ENCODE assay signal across 12 cellular contexts in the genomic region with DNA sequence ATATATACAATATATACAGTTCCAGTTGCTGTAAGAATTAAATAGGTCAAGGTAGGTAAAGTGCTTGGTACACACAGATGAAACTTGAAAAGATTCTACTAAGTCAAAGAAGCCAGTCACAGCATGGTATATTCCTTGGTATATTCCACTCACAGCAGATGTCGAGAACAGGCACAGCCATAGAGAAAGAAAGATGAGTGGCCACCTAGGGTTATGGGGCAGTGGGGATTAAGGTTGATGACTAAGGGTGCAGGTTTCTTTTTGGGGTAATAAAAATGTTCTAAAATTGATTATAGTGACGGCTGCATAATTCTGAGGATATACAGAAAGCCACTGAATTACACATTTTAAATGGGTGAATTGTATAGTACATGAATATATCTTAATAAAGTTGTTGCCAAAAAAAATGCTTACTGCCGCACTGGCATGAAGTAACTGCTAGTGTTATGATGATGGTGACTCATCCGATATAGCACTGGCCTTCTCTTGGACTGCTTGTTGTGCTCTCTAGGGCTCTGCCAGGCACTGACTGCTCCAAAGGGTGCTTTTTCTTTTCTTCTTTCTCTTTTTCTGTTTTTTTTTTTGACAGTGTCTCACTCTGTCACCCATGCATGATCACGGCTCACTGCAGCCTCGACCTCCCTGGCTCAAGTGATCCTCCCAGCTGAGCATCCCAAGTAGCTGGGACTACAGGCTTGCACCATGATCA. TPM values are rescaled to one million over a fixed set of nuclear protein-coding genes. Genes with fewer than 3 reads are reported as not detected.
A peak's percentile ranks its signal among the peaks of the same experiment; 100 is the strongest.
DNase-seq lines count a peak whose midpoint lies in the region; ATAC-seq and TF ChIP-seq lines count a peak whose summit lies in the region.
"Had no signal": no experiment of that assay in that cellular context is flagged by ENCODE, and none has a peak within 500 bp of the region (broad histone marks: within the 10 kb centered on the region; RNA-seq: fewer than 3 reads in every experiment).

No MANE protein-coding gene starts in this region.

- H3K79me2 ChIP-seq in HCT116 (ENCODE audit: insufficient read depth, low read length) = no peaks in the 10 kb centered on the region

- no peaks in the 10 kb centered on the region for H4K20me1 ChIP-seq in HCT116 (ENCODE audit: insufficient read depth)

- H3K27ac ChIP-seq in HCT116 (ENCODE audit: low read depth, low read length) (no peak overlapping the region), adrenal gland (no peak overlapping the region), thyroid gland (peak overlapping the region in 1 of 3 donors; percentile 51)

- H3K4me1 ChIP-seq in HCT116 (ENCODE audit: control insufficient read depth in 1 of 2, insufficient read depth in 2 of 2, low read length in 2 of 2) (peaks cover 5 to 15% of the 10 kb centered on the region in 2 experiments; a peak in 3 of 4 replicates), adrenal gland (replicated peaks in 1 of 2) (peaks cover 0 to 4% of the 10 kb centered on the region in 2 donors), thyroid gland (peaks cover 0 to 12% of the 10 kb centered on the region in 2 donors)

- TF ChIP-seq CTCF in HCT116 (IDR thresholded peaks at IDR 0.05 in 2 of 3, conservative IDR thresholded peaks at IDR 0.05 in 1 of 3; ENCODE audit: borderline replicate concordance in 1 of 3, insufficient read depth in 1 of 3, low read depth in 2 of 3, low read length in 2 of 3) (no peak), adrenal gland (IDR thresholded peaks at IDR 0.05) (no peak), thyroid gland (IDR thresholded peaks at IDR 0.05) (no peak)

- peak; percentile 80 for ATAC-seq in HCT116
- no peak for ATAC-seq in HG03175 (IDR thresholded peaks at IDR 0.05; ENCODE audit: unreplicated experiment)

- no peak for TF ChIP-seq RAD21 in HCT116 (IDR thresholded peaks at IDR 0.05; ENCODE audit: low read depth)

- 0 out of 4 replicates have a peak, but pooled peaks cover 2 to 5% of the 10 kb centered on the region in 2 experiments for H3K36me3 ChIP-seq in HCT116 (ENCODE audit: control insufficient read depth in 1 of 2, insufficient read depth in 2 of 2, low read length in 2 of 2)
- H3K36me3 ChIP-seq in adrenal gland (replicated peaks in 1 of 2) = peaks cover 0 to 14% of the 10 kb centered on the region in 2 donors
- H3K36me3 ChIP-seq in thyroid gland = peaks cover 14 to 16% of the 10 kb centered on the region in 2 donors

- BruUV-seq in HCT116 (replicated peaks; lab: Mats Ljungman, UMichigan) = no TSS peak

- H3K9me2 ChIP-seq in HCT116 (ENCODE audit: insufficient read depth) = no peaks in the 10 kb centered on the region

- RAD21 ChIA-PET in HCT116 (lab: Charles Lee; ENCODE audit: low non-redundant PET in 1 of 2, low total read pairs in 2 of 2, uncharacterized antibody in 2 of 2, unreplicated experiment in 2 of 2) = no interaction called here

- POLR2A ChIA-PET in HCT116 (lab: Charles Lee) = no interaction called here

- no peak overlapping the region for H2AFZ ChIP-seq in HCT116 (ENCODE audit: low read depth, low read length, poor library complexity, severe bottlenecking)

- no peaks in the 10 kb centered on the region for H3K9me3 ChIP-seq in HCT116 (ENCODE audit: control insufficient read depth in 1 of 2, insufficient read depth in 1 of 2, low read depth in 1 of 2, low read length in 2 of 2)
- H3K9me3 ChIP-seq in adrenal gland (replicated peaks in 1 of 3) = no peaks in the 10 kb centered on the region
- no peaks in the 10 kb centered on the region for H3K9me3 ChIP-seq in thyroid gland

- no peaks in the 10 kb centered on the region for H3K27me3 ChIP-seq in HCT116 (ENCODE audit: insufficient read depth, low read length)
- no peaks in the 10 kb centered on the region for H3K27me3 ChIP-seq in adrenal gland
- no peaks in the 10 kb centered on the region for H3K27me3 ChIP-seq in thyroid gland

- intact Hi-C loops in HCT116 (cut with micrococcal nuclease) = no loop called here
- intact Hi-C loops in adrenal gland (cut with DNase I) = no loop called here
- intact Hi-C loops in thyroid gland (cut with DNase I) = no loop called here

- 47 to 56% (median 50%) methylated on average over 6 of the region's 6 CpGs for WGBS in adrenal gland, 4 donors
- WGBS in thyroid gland, 2 donors = 62 to 71% methylated on average over 6 of the region's 6 CpGs

- CTCF ChIA-PET in HCT116 (lab: Charles Lee) = no interaction called here

- no peak for DNase-seq in HCT116 (ENCODE audit: low read depth, low spot score)
- DNase-seq in adrenal gland = peak in 6 of 7 donors; percentile 48 to 70 (median 52)
- peak; percentile 73 for DNase-seq in hepatic stellate cell (ENCODE audit: low spot score)
- peak; percentile 50 to 51 for DNase-seq in thyroid gland
- DNase-seq in NCI-H2081 (lab: John Stamatoyannopoulos, UW) = no peak
- no peak for DNase-seq in NCI-H1694 treated with DMSO at 0.1 percent for 48 hours (lab: John Stamatoyannopoulos, UW)
- DNase-seq: activated CD8-positive, alpha-beta memory T cell treated with anti-CD3 and anti-CD28 coated beads, Interleukin-2, amount 50 U/mL, for 4 hours; GDM1; H9; NCI-H1417; NCI-H82 had no signal

- H3K4me2 ChIP-seq in HCT116 (ENCODE audit: low read length) = peak overlapping the region; percentile 44

- H3K4me3 ChIP-seq in HCT116 (replicated peaks in 1 of 2; ENCODE audit: low read depth in 1 of 2, low read length in 2 of 2) (no peak overlapping the region), adrenal gland (no peak overlapping the region), thyroid gland (replicated peaks in 1 of 3) (no peak overlapping the region)

- no peak for TF ChIP-seq POLR2A in HCT116 (IDR thresholded peaks at IDR 0.05; ENCODE audit: borderline replicate concordance, extremely low read depth, insufficient read depth, insufficient read length)
- no peak for TF ChIP-seq POLR2A in adrenal gland (IDR thresholded peaks at IDR 0.05)
- TF ChIP-seq POLR2A in thyroid gland (IDR thresholded peaks at IDR 0.05) = no peak

- no peak overlapping the region for H3K9ac ChIP-seq in HCT116 (ENCODE audit: low read length)

TF ChIP-seq in HCT116, 20 proteins besides CTCF, POLR2A, EP300 and RAD21:
- TF ChIP-seq POLR2AphosphoS5 (IDR thresholded peaks at IDR 0.05; ENCODE audit: low read depth, low read length) (no peak), EZH2phosphoT487 (IDR thresholded peaks at IDR 0.05; ENCODE audit: borderline replicate concordance) (no peak), FOSL1 (IDR thresholded peaks at IDR 0.05; ENCODE audit: low read depth) (0 out of 2 replicates have a peak, but pooled peaks have one; percentile 23), EGR1 (IDR thresholded peaks at IDR 0.05; ENCODE audit: low read depth) (no peak), TCF7L2 (IDR thresholded peaks at IDR 0.05; ENCODE audit: borderline replicate concordance, extremely low read depth, insufficient read depth, insufficient read length) (no peak), ZFX (IDR thresholded peaks at IDR 0.05) (no peak), CBX3 (IDR thresholded peaks at IDR 0.05; ENCODE audit: low read depth) (no peak)
- TF ChIP-seq, protein P1, sequence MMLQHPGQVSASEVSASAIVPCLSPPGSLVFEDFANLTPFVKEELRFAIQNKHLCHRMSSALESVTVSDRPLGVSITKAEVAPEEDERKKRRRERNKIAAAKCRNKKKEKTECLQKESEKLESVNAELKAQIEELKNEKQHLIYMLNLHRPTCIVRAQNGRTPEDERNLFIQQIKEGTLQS (IDR thresholded peaks at IDR 0.05) = no peak
- TF ChIP-seq, protein P2, sequence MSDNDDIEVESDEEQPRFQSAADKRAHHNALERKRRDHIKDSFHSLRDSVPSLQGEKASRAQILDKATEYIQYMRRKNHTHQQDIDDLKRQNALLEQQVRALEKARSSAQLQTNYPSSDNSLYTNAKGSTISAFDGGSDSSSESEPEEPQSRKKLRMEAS (IDR thresholded peaks at IDR 0.05) = no peak

RNA-seq across cellular contexts. Expression of a gene that starts 23.5 kb away (rescaled TPM):
- total RNA-seq in HCT116 (2021; ENCODE audit: unreplicated experiment) (9.8 TPM), adrenal gland (10 to 100 TPM in 6 of 8 donors, 1 to 10 TPM in 2; 1.9 to 21.9 (median 12.6) TPM), thyroid gland (10 to 100 TPM; 12.9 to 20.9 (median 18.3) TPM)
- polyA plus RNA-seq in HCT116 (2012) = 8.4 and 9.6 TPM in 2 replicates
- 10 to 100 TPM in 1 of 3 donors, 1 to 10 TPM in 2; 1.5 to 14.3 (median 6.3) TPM for polyA plus RNA-seq in adrenal gland

RNA-seq across cellular contexts. Expression of a gene that starts 39.5 kb away (rescaled TPM):
- total RNA-seq in HCT116 (2021; ENCODE audit: unreplicated experiment) (5.7 TPM), adrenal gland (1 to 10 TPM in 4 of 8 donors, under 1 TPM in 4; 0.06 to 3.2 (median 0.97) TPM), thyroid gland (1 to 10 TPM; 1.1 to 3.5 (median 2.1) TPM)
- polyA plus RNA-seq in HCT116 (2012) = 6.3 and 6.9 TPM in 2 replicates
- 1 to 10 TPM in 2 of 3 donors, under 1 TPM in 1; 0.77 to 3.9 (median 1.6) TPM for polyA plus RNA-seq in adrenal gland

Comparison
In these comparisons a context has a peak if more than half of its experiments do, and no peak if none do; other contexts are left out.
1. DNase-seq: peak in adrenal gland (6 of 7), hepatic stellate cell (single experiment) and thyroid gland (2 of 2); none in HCT116 (single experiment), NCI-H2081 (0 of 2) and NCI-H1694 treated with DMSO at 0.1 percent for 48 hours (single experiment).